In the genomic region with DNA sequence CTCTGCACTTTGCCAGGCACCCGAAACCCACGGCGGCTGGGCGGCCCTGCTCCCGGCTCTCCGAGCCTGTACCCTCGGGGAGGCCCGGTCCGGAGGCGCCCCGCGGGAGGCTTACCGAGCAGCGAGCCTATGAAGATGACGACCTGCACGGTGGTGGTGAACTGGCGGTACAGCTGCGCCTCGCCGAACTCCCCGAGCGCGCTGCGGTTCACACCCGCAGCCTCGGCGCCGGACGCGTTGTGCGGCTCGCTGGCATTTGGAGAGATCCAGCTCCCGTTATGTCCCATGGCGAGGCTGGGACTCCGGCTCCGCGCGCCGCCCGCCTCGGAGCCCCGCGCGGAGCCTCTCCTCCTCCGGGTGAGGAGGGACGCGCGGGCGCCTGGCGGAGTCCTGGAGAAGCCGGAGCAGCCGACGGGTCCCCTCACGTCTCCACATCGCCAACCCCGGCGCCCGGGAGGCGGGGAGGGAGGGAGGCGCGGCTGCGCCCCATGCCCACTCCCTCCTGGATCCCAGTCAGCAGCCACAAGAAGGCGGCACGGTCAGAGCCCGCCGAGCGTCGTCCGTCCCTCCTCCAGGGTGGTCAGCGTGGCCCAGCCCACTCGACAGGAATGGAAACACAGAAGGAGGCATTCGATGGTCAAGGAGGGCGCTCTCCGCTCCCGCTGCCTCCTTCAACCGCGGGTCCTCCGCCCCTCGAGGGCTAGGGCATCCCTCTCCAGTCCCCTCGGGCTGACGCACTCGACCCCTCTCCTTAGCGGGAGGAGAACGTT, we compare ENCODE assay signal across 8 cellular contexts. TPM values are rescaled to one million over a fixed set of nuclear protein-coding genes. Genes with fewer than 3 reads are reported as not detected.
DNase-seq lines count a peak whose midpoint lies in the region; ATAC-seq and TF ChIP-seq lines count a peak whose summit lies in the region.

A gene with protein sequence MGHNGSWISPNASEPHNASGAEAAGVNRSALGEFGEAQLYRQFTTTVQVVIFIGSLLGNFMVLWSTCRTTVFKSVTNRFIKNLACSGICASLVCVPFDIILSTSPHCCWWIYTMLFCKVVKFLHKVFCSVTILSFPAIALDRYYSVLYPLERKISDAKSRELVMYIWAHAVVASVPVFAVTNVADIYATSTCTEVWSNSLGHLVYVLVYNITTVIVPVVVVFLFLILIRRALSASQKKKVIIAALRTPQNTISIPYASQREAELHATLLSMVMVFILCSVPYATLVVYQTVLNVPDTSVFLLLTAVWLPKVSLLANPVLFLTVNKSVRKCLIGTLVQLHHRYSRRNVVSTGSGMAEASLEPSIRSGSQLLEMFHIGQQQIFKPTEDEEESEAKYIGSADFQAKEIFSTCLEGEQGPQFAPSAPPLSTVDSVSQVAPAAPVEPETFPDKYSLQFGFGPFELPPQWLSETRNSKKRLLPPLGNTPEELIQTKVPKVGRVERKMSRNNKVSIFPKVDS (minus strand): TSS at position 527 of the 770 bp plus-strand sequence. CDS start 240 bp downstream, at position 287.

- DNase-seq in CD4-positive, CD25-positive, alpha-beta regulatory T cell: peak; percentile 11 to 37 (median 26)
- DNase-seq in NCI-H526 treated with DMSO at 0.1 percent for 48 hours (lab: John Stamatoyannopoulos, UW) (peak; percentile 40), fibroblast of mammary gland (ENCODE audit: low read depth) (peak; percentile 82), myocyte (ENCODE audit: low read depth) (peak; percentile 93), upper lobe of left lung (peak; percentile 24 to 89)
- DNase-seq in activated effector memory CD4-positive, alpha-beta T cell treated with anti-CD3 and anti-CD28 coated beads, Interleukin-2, amount 50 U/mL, for 16 hours: peak; percentile 70

- H3K4me3 ChIP-seq in CD4-positive, CD25-positive, alpha-beta regulatory T cell (ENCODE audit: low read depth, low read length): peak within 1 kb of the TSS; percentile 83
- H3K4me3 ChIP-seq in fibroblast of mammary gland (ENCODE audit: control insufficient read depth, low read depth, low read length) (peak within 1 kb of the TSS; percentile 81), upper lobe of left lung (peak within 1 kb of the TSS; percentile 61 to 81 (median 78))

- no peak for TF ChIP-seq CTCF in fibroblast of mammary gland (conservative IDR thresholded peaks at IDR 0.05; ENCODE audit: control insufficient read depth, insufficient read depth, low read depth, low read length)
- no peak for TF ChIP-seq CTCF in upper lobe of left lung (IDR thresholded peaks at IDR 0.05)

- 0 to 5% methylated on average over 4 to 31 of the region's 84 CpGs for WGBS in upper lobe of left lung, 2 donors

- H3K9me3 Mint-ChIP-seq in CD4-positive, CD25-positive, alpha-beta regulatory T cell: peaks cover 0 to 2% (median 0%) of the 10 kb centered on the region in 7 donors

- no peaks in the 10 kb centered on the region for H3K36me3 Mint-ChIP-seq in CD4-positive, CD25-positive, alpha-beta regulatory T cell

- no peak for TF ChIP-seq POLR2A in upper lobe of left lung (IDR thresholded peaks at IDR 0.05)

- H3K4me1 Mint-ChIP-seq in CD4-positive, CD25-positive, alpha-beta regulatory T cell: peaks cover 0 to 19% (median 9%) of the 10 kb centered on the region in 4 donors

- H3K27me3 Mint-ChIP-seq in CD4-positive, CD25-positive, alpha-beta regulatory T cell: peaks cover 42% of the 10 kb centered on the region

- H3K9me3 ChIP-seq in CD4-positive, CD25-positive, alpha-beta regulatory T cell (ENCODE audit: control insufficient read depth in 2 of 2, low read length in 2 of 2): no peaks in the 10 kb centered on the region
- H3K9me3 ChIP-seq in upper lobe of left lung: no peaks in the 10 kb centered on the region

- ATAC-seq in CD4-positive, CD25-positive, alpha-beta regulatory T cell (ENCODE audit: low read depth in 2 of 2): no peak
- ATAC-seq in GM21786 (IDR thresholded peaks at IDR 0.05; ENCODE audit: unreplicated experiment) (peak; percentile 14), upper lobe of left lung (ENCODE audit: low FRiP score in 2 of 2) (peak; percentile 74 to 90), HG03354 (IDR thresholded peaks at IDR 0.05; ENCODE audit: poor library complexity, severe bottlenecking, unreplicated experiment) (no peak)

- peak within 1 kb of the TSS; percentile 34 to 81 (median 60) for H3K27ac Mint-ChIP-seq in CD4-positive, CD25-positive, alpha-beta regulatory T cell

- TF ChIP-seq EP300 in upper lobe of left lung (IDR thresholded peaks at IDR 0.05): no peak

- peaks cover 18% of the 10 kb centered on the region for H3K4me1 ChIP-seq in CD4-positive, CD25-positive, alpha-beta regulatory T cell (ENCODE audit: control insufficient read depth, insufficient read depth, low read length, poor library complexity, severe bottlenecking)
- peaks cover 8 to 13% (median 12%) of the 10 kb centered on the region in 4 donors for H3K4me1 ChIP-seq in upper lobe of left lung

- peak within 1 kb of the TSS; percentile 82 to 89 (median 86) for H3K4me3 Mint-ChIP-seq in CD4-positive, CD25-positive, alpha-beta regulatory T cell

- peaks cover 26% of the 10 kb centered on the region for H3K27me3 ChIP-seq in CD4-positive, CD25-positive, alpha-beta regulatory T cell (ENCODE audit: control insufficient read depth, insufficient read depth, low read length)
- peaks cover 0 to 12% (median 5%) of the 10 kb centered on the region in 4 donors for H3K27me3 ChIP-seq in upper lobe of left lung

- H3K36me3 ChIP-seq in CD4-positive, CD25-positive, alpha-beta regulatory T cell (ENCODE audit: control insufficient read depth, insufficient read depth, low read length): no peaks in the 10 kb centered on the region
- no peaks in the 10 kb centered on the region for H3K36me3 ChIP-seq in upper lobe of left lung

- H3K27ac ChIP-seq in CD4-positive, CD25-positive, alpha-beta regulatory T cell (ENCODE audit: insufficient read depth, low read length, poor library complexity, severe bottlenecking): no peak within 1 kb of the TSS
- H3K27ac ChIP-seq in upper lobe of left lung: peak within 1 kb of the TSS; percentile 67 to 85 (median 77)

RNA-seq across cellular contexts. Expression of the gene that starts here (rescaled TPM):
- not detected for total RNA-seq in CD4-positive, CD25-positive, alpha-beta regulatory T cell
- polyA plus RNA-seq in CD4-positive, CD25-positive, alpha-beta regulatory T cell: not detected
- total RNA-seq in myocyte: 28.1 and 32.6 TPM in 2 replicates
- 18.5 TPM for polyA plus RNA-seq in myocyte (2012)
- 10 to 100 TPM in 1 of 6 donors, 1 to 10 TPM in 5; 1.4 to 12.0 (median 4.9) TPM for total RNA-seq in upper lobe of left lung

Comparison
In these comparisons a context has a peak if more than half of its experiments do, and no peak if none do; other contexts are left out.
1. Peak in DNase-seq and H3K4me3 ChIP-seq in CD4-positive, CD25-positive, alpha-beta regulatory T cell; RNA of the gene not detected or under 1 TPM.
2. ATAC-seq: peak in GM21786 (single experiment) and upper lobe of left lung (2 of 2); none in CD4-positive, CD25-positive, alpha-beta regulatory T cell (0 of 2) and HG03354 (single experiment).
3. DNase-seq: peak in every context shown above with its lines; median percentile 93 in myocyte; 82 in fibroblast of mammary gland; 70 in activated effector memory CD4-positive, alpha-beta T cell treated with anti-CD3 and anti-CD28 coated beads, Interleukin-2, amount 50 U/mL, for 16 hours; 56 in upper lobe of left lung; 40 in NCI-H526 treated with DMSO at 0.1 percent for 48 hours; 26 in CD4-positive, CD25-positive, alpha-beta regulatory T cell.
4. Peak in every context shown above with its lines, with median percentiles within 50 percentile points of each other: H3K4me3 ChIP-seq.